ENCODE assay signal across 20 cellular contexts in the genomic region with DNA sequence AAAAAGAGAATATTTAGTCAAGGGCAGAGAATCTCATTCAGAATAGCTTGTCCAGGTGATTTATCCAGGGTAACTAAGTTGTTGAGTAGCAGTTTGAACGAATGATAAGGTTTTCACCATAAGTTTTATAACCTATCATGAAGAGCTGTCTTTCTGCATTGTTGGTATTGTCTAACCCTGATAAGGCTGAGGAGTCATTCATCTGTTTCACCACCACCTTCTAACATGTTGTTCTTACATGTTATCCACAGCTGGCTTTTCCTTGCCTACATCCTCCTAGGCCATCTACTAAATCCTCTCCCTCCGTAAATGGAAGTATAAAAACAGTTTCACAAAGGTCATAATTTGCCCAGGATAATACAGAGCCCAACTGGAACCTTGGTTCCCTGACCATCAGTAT.
"Had no signal": no experiment of that assay in that cellular context is flagged by ENCODE, and none has a peak within 500 bp of the region (broad histone marks: within the 10 kb centered on the region; RNA-seq: fewer than 3 reads in every experiment).

No MANE protein-coding gene starts in this region.

- H3K27ac ChIP-seq: ascending aorta, parathyroid adenoma, spleen had no signal

- H3K9me3 Mint-ChIP-seq: activated CD4-positive, alpha-beta T cell treated with anti-CD3 and anti-CD28 coated beads, Interleukin-2, amount 10 ng/mL, durations not matched to agents 7 days and 5 days; dendritic cell treated with granulocyte-macrophage colony-stimulating factor and Interleukin-4, amounts not matched to agents 40 ng/mL and 50 ng/mL, for 4 days; memory B cell; T-helper 1 cell treated with Interleukin-12 subunit alpha and Interleukin-12 subunit beta and Interleukin-4 antibody, amounts not matched to agents 30 μg/mL and 1 μg/mL, for 36 hours had no signal

- H3K4me3 ChIP-seq: ascending aorta, spleen, thyroid gland had no signal

- ATAC-seq: activated CD4-positive, CD25-positive, alpha-beta regulatory T cell treated with anti-CD3 and anti-CD28 coated beads, Interleukin-2, amount 50 U/mL, for 24 hours; left ventricle myocardium superior; natural killer cell treated with Interleukin-12 subunit alpha and Interleukin-12 subunit beta and Interleukin-15 and Interleukin-18, amount 100 ng/mL, for 72 hours; sciatic nerve; stimulated activated naive B cell treated with anti-CD40 and anti-IgM and Interleukin-4, amounts not matched to agents 10 μg/mL and 1 μg/mL and 100 μg/mL, for 72 hours had no signal

- H3K4me3 Mint-ChIP-seq: activated CD4-positive, alpha-beta T cell treated with anti-CD3 and anti-CD28 coated beads, Interleukin-2, amount 10 ng/mL, durations not matched to agents 7 days and 5 days; dendritic cell treated with granulocyte-macrophage colony-stimulating factor and Interleukin-4, amounts not matched to agents 40 ng/mL and 50 ng/mL, for 4 days; memory B cell; natural killer cell treated with Interleukin-12 subunit alpha and Interleukin-12 subunit beta and Interleukin-15 and Interleukin-18, amount 100 ng/mL, for 72 hours; stimulated activated naive B cell treated with anti-CD40 and anti-IgM and Interleukin-4, amounts not matched to agents 10 μg/mL and 1 μg/mL and 100 μg/mL, for 72 hours; T-helper 1 cell treated with Interleukin-12 subunit alpha and Interleukin-12 subunit beta and Interleukin-4 antibody, amounts not matched to agents 30 μg/mL and 1 μg/mL, for 36 hours had no signal

- DNase-seq: activated CD4-positive, alpha-beta T cell treated with anti-CD3 and anti-CD28 coated beads, Interleukin-2, amount 10 ng/mL, durations not matched to agents 7 days and 5 days; activated CD8-positive, alpha-beta memory T cell treated with anti-CD3 and anti-CD28 coated beads, Interleukin-2, amount 50 U/mL, for 48 hours; activated effector memory CD4-positive, alpha-beta T cell treated with Interleukin-2 at 50 U/mL for 16 hours; activated naive CD4-positive, alpha-beta T cell treated with anti-CD3 and anti-CD28 coated beads, Interleukin-2, amount 50 U/mL, for 16 hours; activated T-cell treated with anti-CD3 and anti-CD28 coated beads, Interleukin-2, amount 50 U/mL, for 48 hours; effector CD8-positive, alpha-beta T cell; foreskin melanocyte; kidney glomerular epithelial cell; left ventricle myocardium superior; spleen; stimulated activated naive B cell treated with anti-CD40 and anti-IgM and Interleukin-4, amounts not matched to agents 10 μg/mL and 1 μg/mL and 100 μg/mL, for 72 hours; thyroid gland had no signal

- H3K36me3 ChIP-seq: ascending aorta, spleen, thyroid gland had no signal

- H3K36me3 Mint-ChIP-seq: memory B cell; natural killer cell treated with Interleukin-12 subunit alpha and Interleukin-12 subunit beta and Interleukin-15 and Interleukin-18, amount 100 ng/mL, for 72 hours; stimulated activated naive B cell treated with anti-CD40 and anti-IgM and Interleukin-4, amounts not matched to agents 10 μg/mL and 1 μg/mL and 100 μg/mL, for 72 hours had no signal

- H3K27ac Mint-ChIP-seq: activated CD4-positive, alpha-beta T cell treated with anti-CD3 and anti-CD28 coated beads, Interleukin-2, amount 10 ng/mL, durations not matched to agents 7 days and 5 days; dendritic cell treated with granulocyte-macrophage colony-stimulating factor and Interleukin-4, amounts not matched to agents 40 ng/mL and 50 ng/mL, for 4 days; memory B cell; natural killer cell treated with Interleukin-12 subunit alpha and Interleukin-12 subunit beta and Interleukin-15 and Interleukin-18, amount 100 ng/mL, for 72 hours; stimulated activated naive B cell treated with anti-CD40 and anti-IgM and Interleukin-4, amounts not matched to agents 10 μg/mL and 1 μg/mL and 100 μg/mL, for 72 hours; T-helper 1 cell treated with Interleukin-12 subunit alpha and Interleukin-12 subunit beta and Interleukin-4 antibody, amounts not matched to agents 30 μg/mL and 1 μg/mL, for 36 hours had no signal

- H3K27me3 ChIP-seq: ascending aorta, spleen, thyroid gland had no signal

- H3K27me3 Mint-ChIP-seq: activated CD4-positive, alpha-beta T cell treated with anti-CD3 and anti-CD28 coated beads, Interleukin-2, amount 10 ng/mL, durations not matched to agents 7 days and 5 days; dendritic cell treated with granulocyte-macrophage colony-stimulating factor and Interleukin-4, amounts not matched to agents 40 ng/mL and 50 ng/mL, for 4 days; memory B cell; natural killer cell treated with Interleukin-12 subunit alpha and Interleukin-12 subunit beta and Interleukin-15 and Interleukin-18, amount 100 ng/mL, for 72 hours; stimulated activated naive B cell treated with anti-CD40 and anti-IgM and Interleukin-4, amounts not matched to agents 10 μg/mL and 1 μg/mL and 100 μg/mL, for 72 hours had no signal

- H3K4me1 Mint-ChIP-seq: activated CD4-positive, alpha-beta T cell treated with anti-CD3 and anti-CD28 coated beads, Interleukin-2, amount 10 ng/mL, durations not matched to agents 7 days and 5 days; memory B cell; stimulated activated naive B cell treated with anti-CD40 and anti-IgM and Interleukin-4, amounts not matched to agents 10 μg/mL and 1 μg/mL and 100 μg/mL, for 72 hours had no signal

- H2AFZ ChIP-seq: parathyroid adenoma had no signal
